ENCODE assay signal across 21 cellular contexts in genomic region chr3:132276228-132276906, GRCh38. TPM values are rescaled to one million over a fixed set of nuclear protein-coding genes. Genes with fewer than 3 reads are reported as not detected.
DNase-seq lines count a peak whose midpoint lies in the region; ATAC-seq and TF ChIP-seq lines count a peak whose summit lies in the region.
"Had no signal": no experiment of that assay in that cellular context is flagged by ENCODE, and none has a peak within 500 bp of the region (broad histone marks: within the 10 kb centered on the region; RNA-seq: fewer than 3 reads in every experiment).

No MANE protein-coding gene starts in this region.

- H3K27me3 ChIP-seq in HAP-1 (ENCODE audit: low read depth): no peaks in the 10 kb centered on the region
- H3K27me3 ChIP-seq: BLaER1 treated with 17β-estradiol and CSF1 and Interleukin-3, amounts not matched to agents 10 nM and 100 nM had no signal

- H3K9me3 ChIP-seq in HAP-1: no peaks in the 10 kb centered on the region
- H3K9me3 ChIP-seq: A549, BE2C had no signal

- in situ Hi-C loops in HAP-1 (cut with MboI; ENCODE audit: low sequenced_read_pairs): no loop called here

- H3K27ac ChIP-seq in VCaP: peak overlapping the region; percentile 41; the same call in 1 of the 2 replicates
- H3K27ac ChIP-seq: A549; BLaER1 treated with 17β-estradiol and CSF1 and Interleukin-3, amounts not matched to agents 10 nM and 100 nM had no signal

- no peak overlapping the region for H3K4me3 Mint-ChIP-seq in progenitor cell of endocrine pancreas (ENCODE audit: low read depth)
- H3K4me3 Mint-ChIP-seq: CD14-positive monocyte; CD4-positive, alpha-beta T cell; CD8-positive, alpha-beta memory T cell had no signal

- DNase-seq in ELF-1 (ENCODE audit: low read depth, low spot score) (peak; percentile 67), left colon (no peak), progenitor cell of endocrine pancreas (ENCODE audit: low spot score, unreplicated experiment) (no peak), HAP-1 (ENCODE audit: low spot score in 2 of 2) (no peak)
- no peak for DNase-seq in activated naive CD4-positive, alpha-beta T cell treated with anti-CD3 and anti-CD28 coated beads, Interleukin-2, amount 50 U/mL, for 72 hours (ENCODE audit: low spot score in 2 of 2)
- DNase-seq: 8988T; ACHN; AML-193; BE2C; CD4-positive, alpha-beta T cell; CD8-positive, alpha-beta memory T cell; DMS 273 treated with DMSO at 0.1 percent for 48 hours; DMS79; EL; GOT3; HCEC 1CT had no signal

- peaks cover 8% of the 10 kb centered on the region for H3K4me1 Mint-ChIP-seq in progenitor cell of endocrine pancreas (ENCODE audit: low read depth)
- H3K4me1 Mint-ChIP-seq: CD8-positive, alpha-beta memory T cell had no signal

- H3K27me3 Mint-ChIP-seq in progenitor cell of endocrine pancreas: no peaks in the 10 kb centered on the region

- H3K36me3 Mint-ChIP-seq in progenitor cell of endocrine pancreas (ENCODE audit: insufficient read depth): peaks cover 10% of the 10 kb centered on the region
- peaks cover 0 to 4% of the 10 kb centered on the region in 2 donors for H3K36me3 Mint-ChIP-seq in activated naive CD4-positive, alpha-beta T cell treated with anti-CD3 and anti-CD28 coated beads, Interleukin-2, amount 50 U/mL, for 72 hours
- H3K36me3 Mint-ChIP-seq: CD8-positive, alpha-beta memory T cell had no signal

- H3K4me3 ChIP-seq in HAP-1: no peak overlapping the region
- H3K4me3 ChIP-seq: A549; BLaER1 treated with 17β-estradiol and CSF1 and Interleukin-3, amounts not matched to agents 10 nM and 100 nM had no signal

- peak; percentile 28 for ATAC-seq in left colon
- ATAC-seq in activated naive CD4-positive, alpha-beta T cell treated with anti-CD3 and anti-CD28 coated beads, Interleukin-2, amount 50 U/mL, for 72 hours: no peak
- no peak for ATAC-seq in HG03342 (IDR thresholded peaks at IDR 0.05; ENCODE audit: unreplicated experiment)
- ATAC-seq: A549 had no signal

- no peaks in the 10 kb centered on the region for H3K36me3 ChIP-seq in HAP-1 (replicated peaks)
- H3K36me3 ChIP-seq: BE2C; BLaER1 treated with 17β-estradiol and CSF1 and Interleukin-3, amounts not matched to agents 10 nM and 100 nM had no signal

- no peaks in the 10 kb centered on the region for H3K4me1 ChIP-seq in HAP-1
- H3K4me1 ChIP-seq: A549, BE2C had no signal

- TF ChIP-seq CTCF in VCaP (conservative IDR thresholded peaks at IDR 0.05): no peak
- no peak for TF ChIP-seq CTCF in progenitor cell of endocrine pancreas (IDR thresholded peaks at IDR 0.05; ENCODE audit: unreplicated experiment)

- peaks cover 14% of the 10 kb centered on the region for H3K9me3 Mint-ChIP-seq in progenitor cell of endocrine pancreas (ENCODE audit: low read depth)
- peaks cover 6 to 7% of the 10 kb centered on the region in 2 donors for H3K9me3 Mint-ChIP-seq in activated naive CD4-positive, alpha-beta T cell treated with anti-CD3 and anti-CD28 coated beads, Interleukin-2, amount 50 U/mL, for 72 hours

- intact Hi-C loops in left colon (cut with DNase I, micrococcal nuclease): no loop called here

- H3K27ac Mint-ChIP-seq in progenitor cell of endocrine pancreas: peak overlapping the region; percentile 64
- no peak overlapping the region for H3K27ac Mint-ChIP-seq in activated naive CD4-positive, alpha-beta T cell treated with anti-CD3 and anti-CD28 coated beads, Interleukin-2, amount 50 U/mL, for 72 hours
- H3K27ac Mint-ChIP-seq: CD14-positive monocyte; CD4-positive, alpha-beta T cell; CD8-positive, alpha-beta memory T cell had no signal

RNA-seq across cellular contexts. Expression of gene ACP3, which starts 40.8 kb away (rescaled TPM):
- 10 to 100 TPM; 14.7 to 32.6 TPM for total RNA-seq in left colon
- total RNA-seq in progenitor cell of endocrine pancreas: 8.1 and 9.1 TPM in 2 replicates
- total RNA-seq in activated naive CD4-positive, alpha-beta T cell treated with anti-CD3 and anti-CD28 coated beads, Interleukin-2, amount 50 U/mL, for 72 hours: not detected
- total RNA-seq: CD4-positive, alpha-beta T cell; CD8-positive, alpha-beta memory T cell had no signal
